9 cellular contexts compared by ENCODE assay signal in the genomic region with DNA sequence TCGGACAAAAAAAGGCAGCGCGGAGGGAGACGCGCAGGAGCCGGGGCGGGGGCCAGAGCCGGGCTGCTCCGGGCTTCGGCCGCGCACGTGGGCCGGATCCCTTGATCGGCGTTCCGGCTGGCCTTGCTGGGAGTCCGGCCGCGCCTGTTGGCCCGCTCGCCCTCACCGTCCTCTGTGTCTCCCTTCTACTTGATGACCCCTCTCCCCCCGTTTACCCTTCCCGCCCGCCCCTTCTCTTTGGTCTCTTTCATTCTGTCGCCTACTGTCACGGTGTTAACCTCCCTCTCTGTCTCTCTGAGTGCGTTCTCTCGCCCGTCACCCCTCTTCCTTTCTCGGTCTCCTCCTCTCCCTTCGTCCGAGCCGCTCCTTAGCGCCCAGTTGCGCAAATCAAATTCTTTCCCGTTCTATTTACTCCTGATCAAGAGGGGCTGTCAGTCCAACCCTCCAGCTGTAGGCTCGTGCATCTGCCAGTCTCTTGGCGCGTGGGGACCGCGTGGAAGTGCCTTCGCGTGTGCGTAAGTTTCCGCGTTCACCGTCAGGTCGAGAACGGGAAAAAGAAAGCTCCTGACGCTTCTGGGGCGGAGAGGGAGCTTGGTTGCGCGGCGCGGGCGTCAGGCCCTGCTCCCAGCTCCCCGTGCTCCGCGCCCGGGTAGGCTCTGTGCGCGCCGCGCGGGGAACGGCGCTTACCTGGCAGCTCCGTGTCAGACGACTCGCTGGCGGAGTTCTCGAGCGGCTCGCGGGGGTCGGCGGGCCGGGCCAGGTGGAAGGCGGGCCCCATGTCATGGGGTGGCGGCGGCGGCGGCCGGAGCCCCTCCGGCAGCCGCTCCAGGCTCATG. TPM values are rescaled to one million over a fixed set of nuclear protein-coding genes. Genes with fewer than 3 reads are reported as not detected.
A peak's percentile ranks its signal among the peaks of the same experiment; 100 is the strongest.
DNase-seq lines count a peak whose midpoint lies in the region; ATAC-seq, FAIRE-seq and TF ChIP-seq lines count a peak whose summit lies in the region.
"Had no signal": no experiment of that assay in that cellular context is flagged by ENCODE, and none has a peak within 500 bp of the region (broad histone marks: within the 10 kb centered on the region; RNA-seq: fewer than 3 reads in every experiment).

No MANE protein-coding gene starts in this region.

- TF ChIP-seq POLR2A in GM12878 (IDR thresholded peaks at IDR 0.05; ENCODE audit: low read depth, low read length) = no peak
- no peak for TF ChIP-seq POLR2A in vagina (IDR thresholded peaks at IDR 0.05)

- peak overlapping the region; percentile 85 for H3K4me2 ChIP-seq in GM12878 (ENCODE audit: control insufficient read depth, insufficient read depth)

- H3K79me2 ChIP-seq in GM12878 (ENCODE audit: control insufficient read depth, insufficient read depth, low read length) = no peaks in the 10 kb centered on the region

- H3K9me3 ChIP-seq in GM12878 (replicated peaks; ENCODE audit: control insufficient read depth, insufficient read depth, low read length) = peaks cover 6% of the 10 kb centered on the region; the same call in 2 of the 3 replicates
- no peaks in the 10 kb centered on the region for H3K9me3 ChIP-seq in lower lobe of right lung
- no peaks in the 10 kb centered on the region for H3K9me3 ChIP-seq in vagina

- no peak overlapping the region for H3K9ac ChIP-seq in GM12878 (ENCODE audit: control insufficient read depth, insufficient read depth, low read length)

- H4K20me1 ChIP-seq in GM12878 (ENCODE audit: control insufficient read depth, insufficient read depth) = no peaks in the 10 kb centered on the region; the same call in 1 of the 2 replicates

- H3K4me1 ChIP-seq in GM12878 (ENCODE audit: control insufficient read depth, insufficient read depth, low read length) = no peaks in the 10 kb centered on the region
- peaks cover 32% of the 10 kb centered on the region for H3K4me1 ChIP-seq in lower lobe of right lung
- peaks cover 44% of the 10 kb centered on the region for H3K4me1 ChIP-seq in vagina

- SMC1A ChIA-PET in GM12878 (lab: Charles Lee; ENCODE audit: uncharacterized antibody, unreplicated experiment) = no interaction called here

- peaks cover 7% of the 10 kb centered on the region for H3K36me3 Mint-ChIP-seq in activated CD4-positive, alpha-beta T cell treated with anti-CD3 and anti-CD28 coated beads, Interleukin-2, amount 10 ng/mL, durations not matched to agents 24 days and 14 days (ENCODE audit: low read depth)

- in situ Hi-C loops in GM12878 (cut with MboI) = no loop called here

- peaks cover 79% of the 10 kb centered on the region for H3K27me3 Mint-ChIP-seq in activated CD4-positive, alpha-beta T cell treated with anti-CD3 and anti-CD28 coated beads, Interleukin-2, amount 10 ng/mL, durations not matched to agents 24 days and 14 days

- peak overlapping the region; percentile 7 for H3K27ac Mint-ChIP-seq in activated CD4-positive, alpha-beta T cell treated with anti-CD3 and anti-CD28 coated beads, Interleukin-2, amount 10 ng/mL, durations not matched to agents 24 days and 14 days

- H3K4me3 ChIP-seq in GM12878 = peak overlapping the region; percentile 58
- H3K4me3 ChIP-seq in lower lobe of right lung = peak overlapping the region; percentile 50
- H3K4me3 ChIP-seq in vagina = peak overlapping the region; percentile 43 to 57

- ATAC-seq in GM12878 = peak; percentile 21; the same call in 1 of the 3 replicates
- peak; percentile 2 to 40 for ATAC-seq in lower lobe of right lung

- H3K4me1 Mint-ChIP-seq in activated CD4-positive, alpha-beta T cell treated with anti-CD3 and anti-CD28 coated beads, Interleukin-2, amount 10 ng/mL, durations not matched to agents 24 days and 14 days = peaks cover 29% of the 10 kb centered on the region

- no peak overlapping the region for H3K27ac ChIP-seq in GM12878 (ENCODE audit: control insufficient read depth, insufficient read depth)
- H3K27ac ChIP-seq in lower lobe of right lung = no peak overlapping the region
- peak overlapping the region; percentile 95 for H3K27ac ChIP-seq in vagina

- TF ChIP-seq EP300 in GM12878 (IDR thresholded peaks at IDR 0.05; ENCODE audit: borderline replicate concordance in 1 of 2, control insufficient read depth in 1 of 2, low read depth in 2 of 2, low read length in 2 of 2) = no peak

- H3K4me3 Mint-ChIP-seq in activated CD4-positive, alpha-beta T cell treated with anti-CD3 and anti-CD28 coated beads, Interleukin-2, amount 10 ng/mL, durations not matched to agents 24 days and 14 days = peak overlapping the region; percentile 84

- H3K9me3 Mint-ChIP-seq in activated CD4-positive, alpha-beta T cell treated with anti-CD3 and anti-CD28 coated beads, Interleukin-2, amount 10 ng/mL, durations not matched to agents 24 days and 14 days = peaks cover 7% of the 10 kb centered on the region

- POLR2A ChIA-PET in GM12878 (lab: Charles Lee) = no interaction called here

- TF ChIP-seq RAD21 in GM12878 (IDR thresholded peaks at IDR 0.05; ENCODE audit: insufficient read depth, low read depth, low read length) = no peak

- CTCF ChIA-PET in GM12878 (lab: Yijun Ruan, JAX) = no interaction called here

- no peaks in the 10 kb centered on the region for H3K36me3 ChIP-seq in GM12878 (ENCODE audit: control insufficient read depth in 2 of 2, insufficient read depth in 2 of 2, low read length in 1 of 2)
- H3K36me3 ChIP-seq in lower lobe of right lung = no peaks in the 10 kb centered on the region
- H3K36me3 ChIP-seq in vagina = no peaks in the 10 kb centered on the region

- no TSS peak for BruUV-seq in GM12878 (replicated peaks; lab: Mats Ljungman, UMichigan)

- TF ChIP-seq CTCF in GM12878 (IDR thresholded peaks at IDR 0.05 in 2 of 3, conservative IDR thresholded peaks at IDR 0.05 in 1 of 3; ENCODE audit: control insufficient read depth in 2 of 3, extremely low read depth in 1 of 3, insufficient read depth in 1 of 3, low read depth in 3 of 3, low read length in 3 of 3) (no peak), lower lobe of right lung (IDR thresholded peaks at IDR 0.05) (no peak), vagina (IDR thresholded peaks at IDR 0.05) (no peak)

- intact Hi-C loops in activated CD4-positive, alpha-beta T cell treated with anti-CD3 and anti-CD28 coated beads, Interleukin-2, amount 10 ng/mL, durations not matched to agents 24 days and 14 days (cut with micrococcal nuclease) = loop anchor here (5.0 kb wide), 2 partner anchors 454 to 509 kb away; no protein-coding TSS in a partner anchor
- intact Hi-C loops in GM12878 (cut with micrococcal nuclease; ENCODE audit: unreplicated experiment) = no loop called here
- intact Hi-C loops in lower lobe of right lung (cut with DNase I) = no loop called here
- intact Hi-C loops in vagina (cut with DNase I) = no loop called here

- H3K27me3 ChIP-seq in GM12878 (replicated peaks in 1 of 2; ENCODE audit: control insufficient read depth in 2 of 2, insufficient read depth in 2 of 2, low read length in 1 of 2) = peaks cover 35 to 44% of the 10 kb centered on the region in 2 experiments
- peaks cover 96% of the 10 kb centered on the region for H3K27me3 ChIP-seq in lower lobe of right lung (ENCODE audit: low read depth)
- H3K27me3 ChIP-seq in vagina = peaks cover 19% of the 10 kb centered on the region

- DNase-seq in activated CD4-positive, alpha-beta T cell treated with anti-CD3 and anti-CD28 coated beads, Interleukin-2, amount 10 ng/mL, durations not matched to agents 24 days and 14 days = peak; percentile 74
- DNase-seq in activated CD4-positive, alpha-beta T cell treated with anti-CD3 and anti-CD28 coated beads for 48 hours = no peak
- peak; percentile 25 for DNase-seq in MV-4-11 (lab: John Stamatoyannopoulos, UW)
- no peak for DNase-seq in GM12878 (ENCODE audit: low read depth, low spot score)
- DNase-seq in lower lobe of right lung = peak; percentile 45
- DNase-seq in vagina (ENCODE audit: extremely low spot score in 2 of 2) = no peak
- DNase-seq in NCI-H187 treated with DMSO at 0.1 percent for 48 hours (lab: John Stamatoyannopoulos, UW) = no peak
- no peak for DNase-seq in activated CD4-positive, CD25-positive, alpha-beta regulatory T cell treated with anti-CD3 and anti-CD28 coated beads, Interleukin-2, amount 50 U/mL, for 72 hours

- FAIRE-seq in GM12878 (lab: Jason Lieb, UNC) = no peak
- FAIRE-seq: GM18507 had no signal

- no peak overlapping the region for H2AFZ ChIP-seq in GM12878 (ENCODE audit: control insufficient read depth, low read depth, low read length)

- RAD21 ChIA-PET in GM12878 (lab: Charles Lee; ENCODE audit: unreplicated experiment) = no interaction called here

- WGBS in GM12878 (ENCODE audit: insufficient coverage, insufficient replicate concordance, low lambda C conversion rate, missing lambda C conversion rate) = 2% methylated on average over 69 of the region's 88 CpGs

TF ChIP-seq in GM12878, 131 proteins besides CTCF, POLR2A, EP300 and RAD21 (continues in another document):
- TF ChIP-seq SUZ12 (IDR thresholded peaks at IDR 0.05; ENCODE audit: unreplicated experiment) = peak; percentile 88

RNA-seq across cellular contexts. Expression of a gene that starts 0.8 kb away (rescaled TPM):
- 0.61 and 0.78 TPM in 2 replicates for total RNA-seq in activated CD4-positive, alpha-beta T cell treated with anti-CD3 and anti-CD28 coated beads, Interleukin-2, amount 10 ng/mL, durations not matched to agents 24 days and 14 days
- total RNA-seq in GM12878 (2013; cell fraction: nucleolus; rRNA removed) = not detected in 2 replicates
- total RNA-seq in GM12878 (2014; rRNA removed) (0.44 and 0.68 TPM in 2 replicates), GM12878 (2014; rRNA removed; fragmentation: Illumina TruSeq; extraction: Trizol) (0.18 TPM in 1 of 2 replicates, not detected in the other), GM12878 (2021) (0.77 and 1.1 TPM in 2 replicates), lower lobe of right lung (0.47 TPM), vagina (141 TPM)
- not detected for polyA plus RNA-seq in GM12878 (2011; ENCODE audit: low read depth)
- polyA plus RNA-seq in GM12878 (2011; rRNA removed) (not detected in 2 replicates), GM12878 (2014; fragmentation: Illumina TruSeq; extraction: Trizol) (not detected in 2 replicates), GM12878 (2014; fragmentation: Nextera tagmentation; extraction: Ambion mirVana) (not detected), GM12878 (2014; rRNA removed) (0.96 and 1.2 TPM in 2 replicates), GM12878 (2016; fragmentation: Nextera tagmentation; extraction: Ambion mirVana) (under 1 TPM; 0.16 to 0.43 TPM)
- not detected in 2 replicates for polyA plus RNA-seq in GM12878 (2011; cell fraction: cytosol; rRNA removed)
- polyA plus RNA-seq in GM12878 (2011; cell fraction: nucleus; rRNA removed) = not detected in 2 replicates
- polyA plus RNA-seq in GM12878 (2012) = 0.18 and 0.31 TPM in 2 replicates
- not detected in 2 replicates for polyA minus RNA-seq in GM12878 (2011; rRNA and poly(A)+ RNA removed)
- polyA minus RNA-seq in GM12878 (2011; cell fraction: cytosol; rRNA and poly(A)+ RNA removed) = 1.6 and 1.9 TPM in 2 replicates
- polyA minus RNA-seq in GM12878 (2011; cell fraction: nucleus; rRNA and poly(A)+ RNA removed) = 0.96 TPM in 1 of 2 replicates, not detected in the other

Comparison
In these comparisons a context has a peak if more than half of its experiments do, and no peak if none do; other contexts are left out.
1. DNase-seq: peak in activated CD4-positive, alpha-beta T cell treated with anti-CD3 and anti-CD28 coated beads, Interleukin-2, amount 10 ng/mL, durations not matched to agents 24 days and 14 days (single experiment), MV-4-11 (single experiment) and lower lobe of right lung (single experiment); none in activated CD4-positive, alpha-beta T cell treated with anti-CD3 and anti-CD28 coated beads for 48 hours (single experiment), GM12878 (single experiment), vagina (0 of 2), NCI-H187 treated with DMSO at 0.1 percent for 48 hours (single experiment) and activated CD4-positive, CD25-positive, alpha-beta regulatory T cell treated with anti-CD3 and anti-CD28 coated beads, Interleukin-2, amount 50 U/mL, for 72 hours (single experiment).
2. RNA of a gene that starts 0.8 kb away (total RNA-seq): 141 TPM in vagina (single experiment); 0.18 to 1.1 TPM in GM12878, 0.61 to 0.78 TPM in activated CD4-positive, alpha-beta T cell treated with anti-CD3 and anti-CD28 coated beads, Interleukin-2, amount 10 ng/mL, durations not matched to agents 24 days and 14 days and 0.47 TPM in lower lobe of right lung (single experiment); every median in the first group is over 10 times any median in the second.
3. Peak in every context shown above with its lines, with median percentiles within 50 percentile points of each other: H3K4me3 ChIP-seq.